1 cellular context compared by ENCODE assay signal in genomic region chr10:101778781-101779543, GRCh38.
A peak's percentile ranks its signal among the peaks of the same experiment; 100 is the strongest.
TF ChIP-seq lines count a peak whose summit lies in the region.

No MANE protein-coding gene starts in this region.

TF ChIP-seq in GM12878, 131 proteins besides CTCF, POLR2A, EP300 and RAD21:
- TF ChIP-seq SP1 (IDR thresholded peaks at IDR 0.05; ENCODE audit: low read depth, low read length), result no peak
- peak in 1 of 2 experiments; percentile 71; a peak in 2 of 3 replicates for TF ChIP-seq EGR1 (IDR thresholded peaks at IDR 0.05; ENCODE audit: borderline replicate concordance in 1 of 2, low read depth in 2 of 2, low read length in 2 of 2)
- TF ChIP-seq RUNX3 (IDR thresholded peaks at IDR 0.05; ENCODE audit: low read length), result peak; percentile 40; the same call in 1 of the 2 replicates
- TF ChIP-seq NBN (IDR thresholded peaks at IDR 0.05), result 0 out of 2 replicates have a peak, but pooled peaks have one; percentile 61
- no peak for TF ChIP-seq MTA3 (IDR thresholded peaks at IDR 0.05; ENCODE audit: borderline replicate concordance, low read length)
- no peak for TF ChIP-seq ZBTB4 (CRISPR knock-in tag; IDR thresholded peaks at IDR 0.05)
- peak; percentile 9 to 15; a peak in 1 of 4 replicates for TF ChIP-seq IKZF2 (IDR thresholded peaks at IDR 0.05)
- peak; percentile 67 for TF ChIP-seq DPF2 (IDR thresholded peaks at IDR 0.05)
- TF ChIP-seq PBX3 (IDR thresholded peaks at IDR 0.05; ENCODE audit: insufficient replicate concordance, low read depth, low read length), result peak; percentile 80
- TF ChIP-seq MLLT1 (IDR thresholded peaks at IDR 0.05), result 0 out of 2 replicates have a peak, but pooled peaks have one; percentile 52
- TF ChIP-seq CHD2 (IDR thresholded peaks at IDR 0.05; ENCODE audit: borderline replicate concordance, low read depth, low read length), result peak; percentile 37; the same call in 1 of the 2 replicates
- peak; percentile 45; the same call in 1 of the 2 replicates for TF ChIP-seq CREB1 (IDR thresholded peaks at IDR 0.05; ENCODE audit: low read depth)
- peak; percentile 88; the same call in 1 of the 2 replicates for TF ChIP-seq HDGF (IDR thresholded peaks at IDR 0.05)
- TF ChIP-seq PKNOX1 (IDR thresholded peaks at IDR 0.05), result peak; percentile 95
